In the genomic region with DNA sequence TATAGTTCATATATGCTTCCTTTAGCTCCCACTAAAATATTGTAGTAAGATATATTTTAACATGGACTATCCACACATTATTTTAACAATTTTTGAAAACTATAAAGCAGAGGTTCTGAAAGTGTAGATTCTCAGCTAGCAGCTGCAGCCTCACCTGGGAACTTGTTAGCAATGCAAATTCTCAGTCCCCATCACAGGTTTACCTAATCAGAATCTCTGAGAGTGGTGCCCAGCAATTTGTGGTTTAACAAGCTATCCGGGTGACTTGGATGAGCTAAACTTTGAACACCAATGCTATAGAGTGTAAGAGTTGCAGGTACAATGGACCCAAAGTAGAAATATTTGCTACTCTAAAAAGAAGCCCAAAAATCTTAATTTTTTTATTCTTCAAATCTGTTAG, we compare ENCODE assay signal across 1 cellular context.
TF ChIP-seq lines count a peak whose summit lies in the region.

No MANE protein-coding gene starts in this region.

TF ChIP-seq in WTC11, 78 proteins besides CTCF, POLR2A, EP300 and RAD21 (continued from another document):
- no peak for TF ChIP-seq ZMAT4 (CRISPR knock-in tag; IDR thresholded peaks at IDR 0.05)
